Comparison of ENCODE assay signal across 17 cellular contexts in the genomic region with DNA sequence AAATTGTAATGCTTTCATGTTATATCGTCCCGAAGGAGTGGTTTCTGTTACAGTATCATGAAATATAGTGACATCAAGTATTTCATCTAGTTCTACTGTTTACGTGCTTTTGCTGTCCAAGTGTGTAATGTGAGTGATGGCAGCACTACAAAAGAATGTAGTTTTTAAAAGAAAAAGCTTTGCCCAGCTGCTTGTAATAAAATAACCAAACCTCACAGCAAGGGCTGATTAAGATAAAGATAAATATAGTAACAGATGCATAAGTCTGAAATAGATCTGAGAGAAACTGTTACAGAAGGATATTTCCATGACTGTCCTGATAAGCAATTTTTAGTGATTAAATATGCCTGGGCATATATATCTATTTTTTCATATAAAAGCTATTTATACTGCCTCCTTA.
DNase-seq lines count a peak whose midpoint lies in the region; ATAC-seq, FAIRE-seq and TF ChIP-seq lines count a peak whose summit lies in the region.
"Had no signal": no experiment of that assay in that cellular context is flagged by ENCODE, and none has a peak within 500 bp of the region (broad histone marks: within the 10 kb centered on the region; RNA-seq: fewer than 3 reads in every experiment).

No MANE protein-coding gene starts in this region.

- H3K4me1 ChIP-seq in adipocyte (ENCODE audit: control insufficient read depth, insufficient read depth, low read length) (peaks cover 10% of the 10 kb centered on the region), smooth muscle cell (ENCODE audit: low read depth) (peaks cover 6% of the 10 kb centered on the region)

- no peaks in the 10 kb centered on the region for H3K79me2 ChIP-seq in smooth muscle cell (ENCODE audit: low read depth)

- no peaks in the 10 kb centered on the region for H4K20me1 ChIP-seq in smooth muscle cell (ENCODE audit: low read depth)

- no peak for TF ChIP-seq CTCF in fibroblast of the aortic adventitia (IDR thresholded peaks at IDR 0.05; ENCODE audit: insufficient read depth, low read length)
- TF ChIP-seq CTCF in smooth muscle cell (IDR thresholded peaks at IDR 0.05; ENCODE audit: borderline replicate concordance, insufficient read depth, poor library complexity, severe bottlenecking): no peak

- no peak for ATAC-seq in GM18519 (IDR thresholded peaks at IDR 0.05; ENCODE audit: low FRiP score, unreplicated experiment)
- ATAC-seq: Panc1 had no signal

- H3K36me3 ChIP-seq in adipocyte (ENCODE audit: control insufficient read depth, insufficient read depth, low read length, severe bottlenecking) (no peaks in the 10 kb centered on the region), smooth muscle cell (ENCODE audit: low read depth) (no peaks in the 10 kb centered on the region)

- H2AFZ ChIP-seq in smooth muscle cell (ENCODE audit: low read depth): no peak overlapping the region

- peak; percentile 4 for FAIRE-seq in GM19239 (lab: Jason Lieb, UNC)

- peak overlapping the region; percentile 34 for H3K9ac ChIP-seq in adipocyte (ENCODE audit: low read length)
- no peak overlapping the region for H3K9ac ChIP-seq in smooth muscle cell (ENCODE audit: low read depth)

- peak overlapping the region; percentile 37 for H3K4me2 ChIP-seq in smooth muscle cell

- H3K27me3 ChIP-seq in adipocyte (replicated peaks; ENCODE audit: control insufficient read depth, insufficient read depth, low read length) (no peaks in the 10 kb centered on the region), smooth muscle cell (ENCODE audit: low read depth) (no peaks in the 10 kb centered on the region)

- no peak overlapping the region for H3K27ac ChIP-seq in smooth muscle cell (ENCODE audit: low read depth)

- H3K4me3 ChIP-seq in adipocyte (ENCODE audit: low read length) (peak overlapping the region; percentile 6), fibroblast of the aortic adventitia (ENCODE audit: low read depth, low read length) (no peak overlapping the region), smooth muscle cell (peak overlapping the region; percentile 4)

- H3K9me3 ChIP-seq in adipocyte (ENCODE audit: control insufficient read depth, low read length) (no peaks in the 10 kb centered on the region), smooth muscle cell (replicated peaks; ENCODE audit: low read depth) (no peaks in the 10 kb centered on the region)

- 51% methylated on average over 3 of the region's 3 CpGs for WGBS in smooth muscle cell (ENCODE audit: low lambda C conversion rate)

- no peaks in the 10 kb centered on the region for H3F3A ChIP-seq in smooth muscle cell (ENCODE audit: low read depth)

- DNase-seq in GM19239 (ENCODE audit: insufficient read length, low spot score): no peak
- peak; percentile 90 for DNase-seq in adipocyte (ENCODE audit: low read depth)
- DNase-seq in fibroblast of the aortic adventitia (ENCODE audit: low read depth): peak; percentile 89
- DNase-seq in smooth muscle cell (lab: John Stamatoyannopoulos, UW; ENCODE audit: unreplicated experiment): no peak
- no peak for DNase-seq in DMS114 treated with DMSO at 0.1 percent for 48 hours (lab: John Stamatoyannopoulos, UW; ENCODE audit: unreplicated experiment)
- no peak for DNase-seq in OCI-M2 (lab: John Stamatoyannopoulos, UW; ENCODE audit: unreplicated experiment)
- DNase-seq: activated B cell treated with CpG ODN at 0.5 μM for 24 hours; activated gamma-delta T cell treated with Interleukin-2 at 50 U/mL for 16 hours; COR-L47; effector memory CD8-positive, alpha-beta T cell; GF-D8; head of caudate nucleus; kidney; NCI-H1930; substantia nigra had no signal

Comparison
In these comparisons a context has a peak if more than half of its experiments do, and no peak if none do; other contexts are left out.
1. DNase-seq: peak in adipocyte (single experiment) and fibroblast of the aortic adventitia (single experiment); none in GM19239 (single experiment), smooth muscle cell (single experiment), DMS114 treated with DMSO at 0.1 percent for 48 hours (single experiment) and OCI-M2 (single experiment).